Comparison of ENCODE assay signal across 9 cellular contexts in the genomic region with DNA sequence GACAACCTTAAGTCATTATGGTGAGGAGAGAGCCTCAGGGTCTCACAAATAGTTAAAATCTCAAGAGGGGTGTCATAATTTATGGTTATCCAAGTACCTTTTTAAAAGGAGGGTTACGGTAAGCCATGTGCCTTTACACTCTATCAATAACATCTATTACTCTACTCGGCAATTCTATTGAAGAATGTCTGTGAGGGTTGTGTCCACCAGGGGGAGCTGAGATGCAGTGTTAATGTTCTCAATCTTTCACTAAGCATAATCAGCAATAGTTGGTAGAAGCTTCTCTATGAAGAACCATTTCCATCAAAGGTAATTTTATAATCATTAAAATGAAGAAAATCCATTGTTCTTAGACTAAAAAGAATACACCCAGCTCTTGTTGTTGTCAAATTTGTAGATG.
DNase-seq lines count a peak whose midpoint lies in the region; ATAC-seq and TF ChIP-seq lines count a peak whose summit lies in the region.
"Had no signal": no experiment of that assay in that cellular context is flagged by ENCODE, and none has a peak within 500 bp of the region (broad histone marks: within the 10 kb centered on the region; RNA-seq: fewer than 3 reads in every experiment).

No MANE protein-coding gene starts in this region.

- no peaks in the 10 kb centered on the region for H3K4me1 Mint-ChIP-seq in naive thymus-derived CD4-positive, alpha-beta T cell

- no peak overlapping the region for H3K4me2 ChIP-seq in SK-N-SH

- H3F3A ChIP-seq in SK-N-SH (replicated peaks; ENCODE audit: insufficient read depth): no peaks in the 10 kb centered on the region

- no peak overlapping the region for H3K4me3 Mint-ChIP-seq in naive thymus-derived CD4-positive, alpha-beta T cell

- intact Hi-C loops in naive thymus-derived CD4-positive, alpha-beta T cell (cut with micrococcal nuclease): loop anchor here in 1 of 2 donors (1.0 to 5.0 kb wide), 2 partner anchors 239 to 1089 kb away; no protein-coding TSS in a partner anchor

- no peak overlapping the region for H3K27ac Mint-ChIP-seq in naive thymus-derived CD4-positive, alpha-beta T cell

- no peaks in the 10 kb centered on the region for H3K27me3 ChIP-seq in SK-N-SH (ENCODE audit: insufficient read depth)
- no peaks in the 10 kb centered on the region for H3K27me3 ChIP-seq in naive thymus-derived CD4-positive, alpha-beta T cell (ENCODE audit: control insufficient read depth in 2 of 2, insufficient read depth in 2 of 2, low read length in 2 of 2)

- no peaks in the 10 kb centered on the region for H3K9me3 Mint-ChIP-seq in naive thymus-derived CD4-positive, alpha-beta T cell

- no peak overlapping the region for H3K4me3 ChIP-seq in SK-N-SH (ENCODE audit: low read depth in 2 of 2, low read length in 1 of 2)
- no peak overlapping the region for H3K4me3 ChIP-seq in choroid plexus epithelial cell (ENCODE audit: low read depth, low read length)
- no peak overlapping the region for H3K4me3 ChIP-seq in naive thymus-derived CD4-positive, alpha-beta T cell (ENCODE audit: low read length)
- H3K4me3 ChIP-seq: lung had no signal

- POLR2A ChIA-PET in SK-N-SH (lab: Yijun Ruan, JAX): no interaction called here
- POLR2A ChIA-PET in naive thymus-derived CD4-positive, alpha-beta T cell (lab: Charles Lee): no interaction called here

- H4K20me1 ChIP-seq in SK-N-SH (ENCODE audit: insufficient read depth): no peaks in the 10 kb centered on the region

- H3K36me3 Mint-ChIP-seq in naive thymus-derived CD4-positive, alpha-beta T cell: no peaks in the 10 kb centered on the region

- no peaks in the 10 kb centered on the region for H3K9me2 ChIP-seq in SK-N-SH

- DNase-seq in Daoy (ENCODE audit: low read depth): peak; percentile 18
- peak; percentile 10 for DNase-seq in SK-N-SH
- DNase-seq in choroid plexus epithelial cell (ENCODE audit: low read depth): no peak
- peak in 6 of 9 donors; percentile 2 to 24 (median 12) for DNase-seq in naive thymus-derived CD4-positive, alpha-beta T cell
- DNase-seq in HCEC 1CT: no peak
- DNase-seq in AG08396 (ENCODE audit: low spot score): no peak

- TF ChIP-seq CTCF in SK-N-SH (IDR thresholded peaks at IDR 0.05): peak; percentile 54
- TF ChIP-seq CTCF in choroid plexus epithelial cell (conservative IDR thresholded peaks at IDR 0.05; ENCODE audit: low read depth, low read length): peak; percentile 25

- no peaks in the 10 kb centered on the region for H3K27me3 Mint-ChIP-seq in naive thymus-derived CD4-positive, alpha-beta T cell

- no peak for TF ChIP-seq EP300 in SK-N-SH (IDR thresholded peaks at IDR 0.05; ENCODE audit: borderline replicate concordance in 1 of 2, low read depth in 1 of 2, low read length in 1 of 2)

- no peak overlapping the region for H3K9ac ChIP-seq in SK-N-SH

- TF ChIP-seq RAD21 in SK-N-SH (IDR thresholded peaks at IDR 0.05; ENCODE audit: low read length): peak; percentile 55

- ATAC-seq in GM19463 (IDR thresholded peaks at IDR 0.05; ENCODE audit: unreplicated experiment) (peak; percentile 86), HG03460 (IDR thresholded peaks at IDR 0.05; ENCODE audit: unreplicated experiment) (peak; percentile 79)
- ATAC-seq in naive thymus-derived CD4-positive, alpha-beta T cell: no peak

- H3K79me2 ChIP-seq in SK-N-SH (ENCODE audit: insufficient read depth): no peaks in the 10 kb centered on the region

- H3K9me3 ChIP-seq in SK-N-SH: no peaks in the 10 kb centered on the region
- no peaks in the 10 kb centered on the region for H3K9me3 ChIP-seq in naive thymus-derived CD4-positive, alpha-beta T cell (ENCODE audit: control insufficient read depth in 2 of 3, low read length in 3 of 3)

- CTCF ChIA-PET in SK-N-SH (lab: Yijun Ruan, JAX): interaction anchor here (0.6 to 2.0 kb wide), 11 partner anchors 10 to 240 kb away, joined by 3 to 35 read pairs (median 3); no protein-coding TSS in a partner anchor
- CTCF ChIA-PET in naive thymus-derived CD4-positive, alpha-beta T cell (lab: Charles Lee): interaction anchor here (0.7 to 1.3 kb wide), 4 partner anchors 33 to 810 kb away, joined by 3 to 5 read pairs (median 3); no protein-coding TSS in a partner anchor

- no peaks in the 10 kb centered on the region for H3K36me3 ChIP-seq in SK-N-SH (replicated peaks in 1 of 2; ENCODE audit: control insufficient read depth in 1 of 2, insufficient read depth in 2 of 2, low read length in 1 of 2)
- H3K36me3 ChIP-seq in naive thymus-derived CD4-positive, alpha-beta T cell (ENCODE audit: control insufficient read depth in 2 of 3, insufficient read depth in 3 of 3, low read length in 3 of 3): no peaks in the 10 kb centered on the region

- no peak overlapping the region for H2AFZ ChIP-seq in SK-N-SH (ENCODE audit: low read depth)

- H3K4me1 ChIP-seq in SK-N-SH (ENCODE audit: control insufficient read depth in 1 of 2, insufficient read depth in 2 of 2, low read depth in 1 of 2, low read length in 1 of 2): no peaks in the 10 kb centered on the region
- H3K4me1 ChIP-seq in naive thymus-derived CD4-positive, alpha-beta T cell (ENCODE audit: control insufficient read depth in 2 of 2, insufficient read depth in 2 of 2, low read length in 2 of 2): no peaks in the 10 kb centered on the region

- H3K27ac ChIP-seq in SK-N-SH (ENCODE audit: low read depth in 2 of 2, low read length in 1 of 2): no peak overlapping the region
- H3K27ac ChIP-seq in naive thymus-derived CD4-positive, alpha-beta T cell (ENCODE audit: low read depth, low read length): no peak overlapping the region

- 7% methylated on average over 2 of the region's 2 CpGs for WGBS in SK-N-SH (ENCODE audit: low lambda C conversion rate)

TF ChIP-seq in SK-N-SH, 30 proteins besides CTCF, POLR2A, EP300 and RAD21:
- TF ChIP-seq MEF2A (IDR thresholded peaks at IDR 0.05; ENCODE audit: borderline replicate concordance, low read depth): no peak
- TF ChIP-seq, protein P1, sequence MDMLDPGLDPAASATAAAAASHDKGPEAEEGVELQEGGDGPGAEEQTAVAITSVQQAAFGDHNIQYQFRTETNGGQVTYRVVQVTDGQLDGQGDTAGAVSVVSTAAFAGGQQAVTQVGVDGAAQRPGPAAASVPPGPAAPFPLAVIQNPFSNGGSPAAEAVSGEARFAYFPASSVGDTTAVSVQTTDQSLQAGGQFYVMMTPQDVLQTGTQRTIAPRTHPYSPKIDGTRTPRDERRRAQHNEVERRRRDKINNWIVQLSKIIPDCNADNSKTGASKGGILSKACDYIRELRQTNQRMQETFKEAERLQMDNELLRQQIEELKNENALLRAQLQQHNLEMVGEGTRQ (IDR thresholded peaks at IDR 0.05; ENCODE audit: borderline replicate concordance, low read depth, low read length): no peak
- peak; percentile 46 for TF ChIP-seq SMC3 (IDR thresholded peaks at IDR 0.05; ENCODE audit: low read depth, low read length)
- no peak for TF ChIP-seq NRF1 (IDR thresholded peaks at IDR 0.05; ENCODE audit: low read depth, low read length)
TF ChIP-seq in SK-N-SH: peak in this region for 1.

Comparison
In these comparisons a context has a peak if more than half of its experiments do, and no peak if none do; other contexts are left out.
1. DNase-seq: peak in Daoy (single experiment), SK-N-SH (single experiment) and naive thymus-derived CD4-positive, alpha-beta T cell (6 of 9); none in choroid plexus epithelial cell (single experiment), HCEC 1CT (single experiment) and AG08396 (single experiment).